In genomic region chr7:50649259-50649885, GRCh38 we compare ENCODE assay signal across 11 cellular contexts.
"Had no signal": no experiment of that assay in that cellular context is flagged by ENCODE, and none has a peak within 500 bp of the region (broad histone marks: within the 10 kb centered on the region; RNA-seq: fewer than 3 reads in every experiment).

No MANE protein-coding gene starts in this region.

- H3K4me1 ChIP-seq: breast epithelium had no signal

- ATAC-seq: activated CD4-positive, CD25-positive, alpha-beta regulatory T cell treated with anti-CD3 and anti-CD28 coated beads, Interleukin-2, amount 50 U/mL, for 24 hours; left ventricle myocardium superior had no signal

- H3K27me3 ChIP-seq: breast epithelium, esophagus squamous epithelium, sigmoid colon had no signal

- H3K27ac ChIP-seq: breast epithelium, esophagus squamous epithelium, sigmoid colon, SK-N-MC had no signal

- H3K4me1 Mint-ChIP-seq: nephron had no signal

- H3K27ac Mint-ChIP-seq: nephron had no signal

- H3K9me3 ChIP-seq: breast epithelium, esophagus squamous epithelium, sigmoid colon had no signal

- DNase-seq: activated CD4-positive, alpha-beta T cell treated with anti-CD3 and anti-CD28 coated beads, Interleukin-2, amount 50 U/mL, for 1 hour; esophagus squamous epithelium; hippocampal formation; kidney; left ventricle myocardium superior; sigmoid colon; stimulated activated CD4-positive, alpha-beta T cell treated with anti-CD3 and anti-CD28 coated beads, Interleukin-1b, Interleukin-23, amount 100 ng/mL, for 48 hours had no signal

- H3K9me3 Mint-ChIP-seq: nephron had no signal

- H3K4me3 Mint-ChIP-seq: nephron had no signal
